9 cellular contexts compared by ENCODE assay signal in genomic region chr9:113155911-113156559, GRCh38. TPM values are rescaled to one million over a fixed set of nuclear protein-coding genes. Genes with fewer than 3 reads are reported as not detected.
DNase-seq lines count a peak whose midpoint lies in the region; ATAC-seq and TF ChIP-seq lines count a peak whose summit lies in the region.
"Had no signal": no experiment of that assay in that cellular context is flagged by ENCODE, and none has a peak within 500 bp of the region (broad histone marks: within the 10 kb centered on the region; RNA-seq: fewer than 3 reads in every experiment).

No MANE protein-coding gene starts in this region.

- peaks cover 88% of the 10 kb centered on the region for H3K79me2 ChIP-seq in mammary epithelial cell (ENCODE audit: insufficient read depth, low read length)

- ATAC-seq in GM19455 (IDR thresholded peaks at IDR 0.05; ENCODE audit: unreplicated experiment) = no peak

- TF ChIP-seq CTCF in mammary epithelial cell (conservative IDR thresholded peaks at IDR 0.05 in 1 of 2, IDR thresholded peaks at IDR 0.05 in 1 of 2; ENCODE audit: extremely low read depth in 1 of 2, insufficient read depth in 1 of 2, low read depth in 1 of 2, low read length in 2 of 2) (no peak), colonic mucosa (IDR thresholded peaks at IDR 0.05) (no peak)

- peaks cover 26% of the 10 kb centered on the region for H3K36me3 ChIP-seq in mammary epithelial cell (ENCODE audit: insufficient read depth, low read length)
- no peaks in the 10 kb centered on the region for H3K36me3 ChIP-seq in colonic mucosa

- 32% methylated on average over 6 of the region's 7 CpGs for WGBS in mammary epithelial cell (ENCODE audit: low coverage, missing lambda C conversion rate)

- peak; percentile 86 for DNase-seq in GF-D8 (lab: John Stamatoyannopoulos, UW)
- DNase-seq in SKM-1 treated with dmso at 0.1 percent for 144 hours (lab: John Stamatoyannopoulos, UW; ENCODE audit: unreplicated experiment) = peak; percentile 49
- DNase-seq in mammary epithelial cell = no peak
- DNase-seq in stimulated activated CD4-positive, alpha-beta T cell treated with anti-CD3 and anti-CD28 coated beads, Interleukin-2, amount 100 ng/mL, for 24 hours = peak; percentile 30 to 35
- DNase-seq in NCI-H128 (lab: John Stamatoyannopoulos, UW; ENCODE audit: unreplicated experiment) = no peak
- no peak for DNase-seq in T1000 (lab: John Stamatoyannopoulos, UW)
- no peak for DNase-seq in colonic mucosa

- no peaks in the 10 kb centered on the region for H4K20me1 ChIP-seq in mammary epithelial cell (ENCODE audit: insufficient read depth, low read length)

- intact Hi-C loops in mammary epithelial cell (cut with micrococcal nuclease) (no loop called here), colonic mucosa (cut with DNase I) (no loop called here)

- BruUV-seq in mammary epithelial cell (replicated peaks; lab: Mats Ljungman, UMichigan) = no TSS peak

- H2AFZ ChIP-seq in mammary epithelial cell (ENCODE audit: low read depth, low read length) = no peak overlapping the region

- no peak overlapping the region for H3K4me3 ChIP-seq in mammary epithelial cell (replicated peaks in 1 of 3; ENCODE audit: insufficient read depth in 1 of 3, low read depth in 2 of 3, low read length in 3 of 3)
- H3K4me3 ChIP-seq in colonic mucosa = no peak overlapping the region
- H3K4me3 ChIP-seq: tibial nerve had no signal

- H3K4me2 ChIP-seq in mammary epithelial cell (ENCODE audit: insufficient read depth, low read depth, low read length) = no peak overlapping the region

- no peaks in the 10 kb centered on the region for H3K27me3 ChIP-seq in mammary epithelial cell (ENCODE audit: insufficient read depth, low read length)
- no peaks in the 10 kb centered on the region for H3K27me3 ChIP-seq in colonic mucosa
- H3K27me3 ChIP-seq: tibial nerve had no signal

- H3K9ac ChIP-seq in mammary epithelial cell (ENCODE audit: insufficient read depth, low read length) = no peak overlapping the region
- no peak overlapping the region for H3K9ac ChIP-seq in colonic mucosa (ENCODE audit: low read depth in 2 of 2, low read length in 2 of 2)

- CTCF ChIA-PET in mammary epithelial cell (lab: Charles Lee; ENCODE audit: low non-redundant PET) = no interaction called here

- peaks cover 41% of the 10 kb centered on the region for H3K4me1 ChIP-seq in mammary epithelial cell (ENCODE audit: insufficient read depth, low read length)
- no peaks in the 10 kb centered on the region for H3K4me1 ChIP-seq in colonic mucosa

- in situ Hi-C loops in mammary epithelial cell (cut with MboI; ENCODE audit: low sequenced_read_pairs in 2 of 2) = no loop called here

- dilution Hi-C loops in mammary epithelial cell (cut with HindIII; ENCODE audit: low sequenced_read_pairs) = no loop called here

- peak overlapping the region; percentile 89 for H3K27ac ChIP-seq in mammary epithelial cell (ENCODE audit: insufficient read depth, low read depth, low read length)
- H3K27ac ChIP-seq in colonic mucosa = no peak overlapping the region

- H3K9me3 ChIP-seq in mammary epithelial cell (replicated peaks; ENCODE audit: insufficient read depth, low read length) = no peaks in the 10 kb centered on the region
- H3K9me3 ChIP-seq in colonic mucosa = no peaks in the 10 kb centered on the region
- H3K9me3 ChIP-seq: tibial nerve had no signal

RNA-seq across cellular contexts. Expression of gene SLC31A2, which starts 5.2 kb away (rescaled TPM):
- 10 to 100 TPM; 68.5 to 80.7 TPM for total RNA-seq in mammary epithelial cell
- polyA plus RNA-seq in mammary epithelial cell = 121 TPM
- 72.5 TPM for polyA minus RNA-seq in mammary epithelial cell
- total RNA-seq in colonic mucosa = 10 to 100 TPM in 1 of 2 donors, 1 to 10 TPM in 1; 6.1 to 14.4 TPM

Comparison
In these comparisons a context has a peak if more than half of its experiments do, and no peak if none do; other contexts are left out.
1. DNase-seq: peak in GF-D8 (single experiment), SKM-1 treated with dmso at 0.1 percent for 144 hours (single experiment) and stimulated activated CD4-positive, alpha-beta T cell treated with anti-CD3 and anti-CD28 coated beads, Interleukin-2, amount 100 ng/mL, for 24 hours (2 of 2); none in mammary epithelial cell (single experiment), NCI-H128 (single experiment), T1000 (single experiment) and colonic mucosa (single experiment).
2. RNA of gene SLC31A2, which starts 5.2 kb away (total RNA-seq): 68.5 to 80.7 TPM in mammary epithelial cell; 6.1 to 14.4 TPM in colonic mucosa; every median in the first group is over 4 times any median in the second.